Comparison of ENCODE assay signal across 8 cellular contexts in the genomic region with DNA sequence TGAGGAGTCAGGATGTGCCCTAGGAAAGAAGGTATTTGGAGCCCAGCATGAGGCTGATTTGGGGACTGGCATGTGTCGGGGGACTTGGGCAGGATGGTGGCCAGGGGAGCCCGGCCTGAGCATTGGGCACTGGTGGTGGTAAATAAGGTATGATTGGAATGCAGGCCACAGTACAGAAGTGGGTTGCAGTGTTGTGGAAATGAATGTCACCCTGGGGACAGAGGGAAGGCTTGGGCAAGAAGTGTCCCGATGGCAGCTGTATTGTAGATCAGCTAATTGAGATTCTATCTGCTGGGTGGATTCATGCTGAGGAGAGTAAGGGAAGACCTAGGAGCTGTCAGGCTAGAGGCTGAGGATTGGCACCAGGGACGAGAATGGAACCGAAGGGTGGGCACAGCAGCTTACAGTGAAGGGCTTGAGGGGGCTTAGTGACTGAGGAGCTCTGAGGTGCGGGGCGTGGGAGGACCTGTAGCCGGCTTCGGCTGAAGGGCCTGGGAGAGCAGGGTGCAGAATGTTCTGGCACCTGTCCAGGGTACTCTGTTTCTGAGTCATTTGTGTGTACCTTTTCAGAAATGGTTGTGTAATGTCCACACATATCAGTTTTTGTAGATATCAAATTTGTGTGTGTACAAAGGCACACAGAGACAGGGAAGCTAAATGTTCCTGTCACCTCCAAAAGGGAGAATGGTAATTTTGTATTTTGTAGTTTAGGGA.
DNase-seq lines count a peak whose midpoint lies in the region; ATAC-seq and TF ChIP-seq lines count a peak whose summit lies in the region.

No MANE protein-coding gene starts in this region.

- DNase-seq in Right ventricle myocardium inferior (ENCODE audit: missing footprints): no peak
- DNase-seq in cardiac septum (ENCODE audit: low spot score): no peak
- peak; percentile 42 for DNase-seq in cerebellar cortex (ENCODE audit: low spot score)
- DNase-seq in mucosa of descending colon: peak in 2 of 3 donors; percentile 37 to 66
- no peak for DNase-seq in activated CD8-positive, alpha-beta memory T cell treated with anti-CD3 and anti-CD28 coated beads for 24 hours
- no peak for DNase-seq in spleen
- DNase-seq in mesenteric fat pad (ENCODE audit: low spot score): no peak

- TF ChIP-seq CTCF in mucosa of descending colon (IDR thresholded peaks at IDR 0.05) (no peak), spleen (IDR thresholded peaks at IDR 0.05 in 8 of 11, conservative IDR thresholded peaks at IDR 0.05 in 3 of 11) (no peak)

- no peak for TF ChIP-seq POLR2A in spleen (IDR thresholded peaks at IDR 0.05)

- ATAC-seq in Right ventricle myocardium inferior (peak; percentile 37), mucosa of descending colon (peak; percentile 92), GM19463 (IDR thresholded peaks at IDR 0.05; ENCODE audit: unreplicated experiment) (no peak)

- H3K27me3 ChIP-seq in spleen (replicated peaks in 1 of 7): no peaks in the 10 kb centered on the region

- no peaks in the 10 kb centered on the region for H3K4me1 ChIP-seq in mucosa of descending colon (ENCODE audit: low read depth)
- peaks cover 0 to 32% (median 5%) of the 10 kb centered on the region in 6 donors for H3K4me1 ChIP-seq in spleen

- H3K27ac ChIP-seq in spleen: no peak overlapping the region

- 84 to 92% (median 88%) methylated on average over 9 of the region's 9 CpGs for WGBS in spleen, 5 donors

- H3K36me3 ChIP-seq in mucosa of descending colon (ENCODE audit: low read depth): no peaks in the 10 kb centered on the region
- no peaks in the 10 kb centered on the region for H3K36me3 ChIP-seq in spleen

- H3K4me3 ChIP-seq in mucosa of descending colon (no peak overlapping the region), spleen (no peak overlapping the region)

- intact Hi-C loops in Right ventricle myocardium inferior (cut with DNase I): loop anchor here (2.0 to 5.0 kb wide), 4 partner anchors 36 to 171 kb away; a partner anchor contains a TSS
- intact Hi-C loops in cardiac septum (cut with DNase I): loop anchor here (2.0 to 5.0 kb wide), 3 partner anchors 49 to 107 kb away; no protein-coding TSS in a partner anchor
- intact Hi-C loops in mucosa of descending colon (cut with DNase I, micrococcal nuclease): no loop called here
- intact Hi-C loops in spleen (cut with DNase I; ENCODE audit: low total_unique reads): no loop called here

- H3K9me3 ChIP-seq in mucosa of descending colon (no peaks in the 10 kb centered on the region), spleen (no peaks in the 10 kb centered on the region)

Comparison
In these comparisons a context has a peak if more than half of its experiments do, and no peak if none do; other contexts are left out.
1. DNase-seq: peak in cerebellar cortex (single experiment) and mucosa of descending colon (2 of 3); none in Right ventricle myocardium inferior (single experiment), cardiac septum (single experiment), activated CD8-positive, alpha-beta memory T cell treated with anti-CD3 and anti-CD28 coated beads for 24 hours (single experiment), spleen (single experiment) and mesenteric fat pad (single experiment).
2. intact Hi-C loops: an anchor here in Right ventricle myocardium inferior (2.0 to 5.0 kb wide) and cardiac septum (2.0 to 5.0 kb wide); none called in mucosa of descending colon and spleen.